In genomic region chr4:166502660-166503059, GRCh38 we compare ENCODE assay signal across 24 cellular contexts.
"Had no signal": no experiment of that assay in that cellular context is flagged by ENCODE, and none has a peak within 500 bp of the region (broad histone marks: within the 10 kb centered on the region; RNA-seq: fewer than 3 reads in every experiment).

No MANE protein-coding gene starts in this region.

- H3K36me3 ChIP-seq: ascending aorta had no signal

- H3K27ac ChIP-seq: ascending aorta, body of pancreas had no signal

- H3K4me3 ChIP-seq: ascending aorta, body of pancreas had no signal

- H3K4me1 ChIP-seq: ascending aorta, body of pancreas had no signal

- H3K27me3 ChIP-seq: ascending aorta, body of pancreas had no signal

- H3K9me3 ChIP-seq: ascending aorta, body of pancreas had no signal

- ATAC-seq: activated CD8-positive, alpha-beta memory T cell treated with anti-CD3 and anti-CD28 coated beads, Interleukin-2, amount 10 ng/mL, durations not matched to agents 7 days and 5 days; T-cell had no signal

- DNase-seq: activated B cell treated with CpG ODN at 0.5 μM for 24 hours; activated CD4-positive, alpha-beta T cell treated with anti-CD3 and anti-CD28 coated beads for 1 hour; activated CD4-positive, alpha-beta T cell treated with anti-CD3 and anti-CD28 coated beads, Interleukin-2, amount 10 ng/mL, durations not matched to agents 24 days and 14 days; activated CD4-positive, alpha-beta T cell treated with anti-CD3 and anti-CD28 coated beads, Interleukin-2, amount 50 U/mL, for 48 hours; activated CD8-positive, alpha-beta memory T cell treated with anti-CD3 and anti-CD28 coated beads, Interleukin-2, amount 10 ng/mL, durations not matched to agents 7 days and 5 days; activated effector memory CD4-positive, alpha-beta T cell treated with Interleukin-2 at 50 U/mL for 16 hours; activated naive CD4-positive, alpha-beta T cell; activated T-cell treated with anti-CD3 and anti-CD28 coated beads, Interleukin-2, amount 50 U/mL, for 24 hours; KG1; NCI-H1048; NCI-H1417 treated with DMSO at 0.1 percent for 48 hours; NCI-H1694; NCI-H2107; NCI-H2171 treated with DMSO at 0.1 percent for 48 hours; NCI-H226; NCI-H526 treated with DMSO at 0.1 percent for 48 hours; NCI-H82; SIG-M5; T-cell; T-helper 2 cell; T1000 had no signal

- FAIRE-seq: TTC549 had no signal
